In the genomic region with DNA sequence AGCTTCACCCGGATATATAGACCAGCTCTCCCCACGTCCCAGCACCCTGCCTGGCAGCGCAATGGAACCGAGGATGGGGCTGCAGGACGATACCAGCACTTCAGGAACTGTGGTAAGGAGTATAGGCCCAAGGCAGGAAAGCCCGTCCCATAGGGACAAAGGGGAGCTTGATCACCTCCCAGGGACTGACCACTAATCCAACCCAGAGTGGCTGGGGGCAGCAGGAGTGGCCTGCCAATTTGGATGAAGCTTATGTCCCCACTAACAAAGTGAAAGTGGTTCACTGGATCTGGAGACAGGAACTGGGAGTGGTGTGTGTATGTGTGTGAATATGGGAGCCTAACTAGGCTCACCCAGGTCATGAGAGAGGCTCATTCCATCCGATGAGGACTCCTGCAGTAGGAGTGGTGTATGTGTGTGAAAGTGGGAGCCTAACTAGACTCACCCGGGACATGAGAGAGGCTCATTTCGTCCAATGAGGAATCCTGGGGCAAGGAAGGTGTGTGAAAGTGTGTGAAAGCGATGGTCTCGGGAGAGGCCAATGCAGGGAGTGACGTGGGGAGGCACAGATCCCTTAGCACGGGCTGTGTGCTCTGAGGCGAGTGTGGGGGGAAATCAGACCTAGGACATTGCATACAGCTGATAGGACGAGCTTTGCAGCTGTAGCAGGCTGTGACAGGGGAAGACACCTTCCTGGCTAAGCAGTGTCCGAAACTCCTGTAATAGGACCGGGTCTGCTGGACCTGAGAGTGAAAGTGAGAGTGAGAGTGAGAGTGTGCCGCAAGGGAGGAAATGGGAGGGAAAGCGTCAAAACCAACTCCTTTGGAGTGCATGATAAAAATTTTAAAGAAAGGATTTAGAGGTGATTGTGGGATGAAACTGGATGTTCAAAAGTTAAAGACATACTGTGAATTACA, we compare ENCODE assay signal across 7 cellular contexts. TPM values are rescaled to one million over a fixed set of nuclear protein-coding genes. Genes with fewer than 3 reads are reported as not detected.
DNase-seq lines count a peak whose midpoint lies in the region; ATAC-seq, FAIRE-seq and TF ChIP-seq lines count a peak whose summit lies in the region.

No MANE protein-coding gene starts in this region.

- TF ChIP-seq EP300 in HepG2 (IDR thresholded peaks at IDR 0.05; ENCODE audit: low read depth in 2 of 2, low read length in 2 of 2) (no peak), HepG2 (CRISPR knock-in tag; IDR thresholded peaks at IDR 0.05; ENCODE audit: borderline replicate concordance) (no peak)

- H3K27ac ChIP-seq in SJSA1 (peak overlapping the region; percentile 81), coronary artery (peak overlapping the region; percentile 85 to 95), HepG2 (ENCODE audit: extremely low read length, insufficient read depth, low read length) (peak overlapping the region; percentile 0), temporal lobe (ENCODE audit: low read depth, low read length) (peak overlapping the region; percentile 99)

- H3K27me3 ChIP-seq in SJSA1 (replicated peaks) (no peaks in the 10 kb centered on the region), HepG2 (ENCODE audit: control insufficient read depth in 1 of 2, insufficient read depth in 2 of 2, low read length in 2 of 2) (no peaks in the 10 kb centered on the region; a peak in 1 of 5 replicates)

- H3K79me2 ChIP-seq in HepG2 (ENCODE audit: insufficient read depth, low read length) = no peaks in the 10 kb centered on the region

- intact Hi-C loops in HepG2 (cut with micrococcal nuclease; ENCODE audit: unreplicated experiment) = no loop called here

- FAIRE-seq in HepG2 (lab: Jason Lieb, UNC) = peak; percentile 48

- no TSS peak for BruUV-seq in HepG2 (replicated peaks; lab: Mats Ljungman, UMichigan)

- no peak for TF ChIP-seq RAD21 in HepG2 (CRISPR knock-in tag; IDR thresholded peaks at IDR 0.05)

- WGBS in HepG2 (ENCODE audit: low lambda C conversion rate) = under 1% methylated on average over 14 of the region's 19 CpGs

- H3K4me1 ChIP-seq in SJSA1 (replicated peaks) (peaks cover 40% of the 10 kb centered on the region), HepG2 (ENCODE audit: insufficient read depth, low read length) (peaks cover 24% of the 10 kb centered on the region)

- CTCF ChIA-PET in HepG2 (lab: Yijun Ruan, JAX; ENCODE audit: low intra/inter-chr PET ratio, low total read pairs) = no interaction called here

- peak overlapping the region; percentile 100 for H2AFZ ChIP-seq in HepG2 (ENCODE audit: low read length)

- in situ Hi-C loops in HepG2 (cut with HindIII; ENCODE audit: extremely low pct_ligation_motif_present, low pct_unique_long_range_greater_than_20kb) = no loop called here

- H3K4me2 ChIP-seq in HepG2 (ENCODE audit: low read depth, low read length) = peak overlapping the region; percentile 84

- H3K9ac ChIP-seq in HepG2 (ENCODE audit: insufficient read depth, low read depth, low read length) = peak overlapping the region; percentile 64; the same call in 1 of the 2 replicates

- TF ChIP-seq CTCF in coronary artery (IDR thresholded peaks at IDR 0.05) = no peak
- TF ChIP-seq CTCF in HepG2 (CRISPR knock-in tag; IDR thresholded peaks at IDR 0.05) = no peak

- H3K4me3 ChIP-seq in GM08714 (ENCODE audit: low read length) (peak overlapping the region; percentile 86), SJSA1 (peak overlapping the region; percentile 42), coronary artery (peak overlapping the region; percentile 85), HepG2 (replicated peaks in 1 of 3; ENCODE audit: insufficient read depth in 1 of 3, low read depth in 2 of 3, low read length in 3 of 3) (peak overlapping the region; percentile 74 to 82 (median 78))

- POLR2A ChIA-PET in HepG2 (lab: Yijun Ruan, JAX) = interaction anchor here (0.9 to 1.1 kb wide), 2 partner anchors 32 to 152 kb away, joined by 3 to 4 read pairs; a partner anchor contains a TSS

- no peak for TF ChIP-seq POLR2A in HepG2 (IDR thresholded peaks at IDR 0.05; ENCODE audit: insufficient read depth in 1 of 2, low read depth in 2 of 2, low read length in 2 of 2)

- H3K36me3 ChIP-seq in SJSA1 (no peaks in the 10 kb centered on the region), HepG2 (replicated peaks in 1 of 2; ENCODE audit: control insufficient read depth in 1 of 2, insufficient read depth in 2 of 2, low read length in 2 of 2) (no peaks in the 10 kb centered on the region)

- DNase-seq in SJSA1 (ENCODE audit: low read depth in 1 of 2, low spot score in 2 of 2) (peak; percentile 53 to 85), coronary artery (ENCODE audit: low spot score) (no peak), HepG2 (ENCODE audit: low spot score) (peak; percentile 18)

- H4K20me1 ChIP-seq in HepG2 (ENCODE audit: insufficient read depth, low read length) = no peaks in the 10 kb centered on the region

- H3K9me3 ChIP-seq in SJSA1 (replicated peaks) = peaks cover 3% of the 10 kb centered on the region
- no peaks in the 10 kb centered on the region for H3K9me3 ChIP-seq in HepG2 (ENCODE audit: low read length)

- ATAC-seq in GM21423 (IDR thresholded peaks at IDR 0.05; ENCODE audit: unreplicated experiment) (peak; percentile 90), HG03571 (IDR thresholded peaks at IDR 0.05; ENCODE audit: unreplicated experiment) (peak; percentile 92), HepG2 (peak; percentile 86)

RNA-seq across cellular contexts. Expression of a gene that starts 25.7 kb away (rescaled TPM):
- not detected in 2 replicates for total RNA-seq in SJSA1 (2014; rRNA removed; shearing (Covaris generic))
- total RNA-seq in HepG2 (2016; rRNA removed; fragmentation: Illumina TruSeq; extraction: Trizol) (not detected in 2 replicates), temporal lobe (0.25 TPM)
- not detected in 2 replicates for total RNA-seq in HepG2 (2016; cell fraction: cytosol; rRNA removed; fragmentation: Illumina TruSeq; extraction: Trizol; ENCODE audit: low read depth)
- total RNA-seq in HepG2 (2016; cell fraction: insoluble cytoplasmic fraction; rRNA removed; fragmentation: Illumina TruSeq; extraction: Trizol) = not detected in 2 replicates
- total RNA-seq in HepG2 (2016; cell fraction: membrane; rRNA removed; fragmentation: Illumina TruSeq; extraction: Trizol) = not detected in 2 replicates
- total RNA-seq in HepG2 (2016; cell fraction: nucleus; rRNA removed; fragmentation: Illumina TruSeq; extraction: Trizol) = not detected in 2 replicates
- polyA plus RNA-seq in HepG2 (2011; rRNA removed) = 0.07 TPM in 1 of 2 replicates, not detected in the other
- 0.04 TPM in 1 of 2 replicates, not detected in the other for polyA plus RNA-seq in HepG2 (2011; cell fraction: cytosol; rRNA removed)
- 0.13 and 0.29 TPM in 2 replicates for polyA plus RNA-seq in HepG2 (2011; cell fraction: nucleus; rRNA removed)
- 0.09 TPM in 1 of 2 replicates, not detected in the other for polyA plus RNA-seq in HepG2 (2012)
- polyA plus RNA-seq in HepG2 (2016; cell fraction: cytosol; fragmentation: Illumina TruSeq; extraction: Trizol; ENCODE audit: low read depth) = not detected in 2 replicates
- polyA plus RNA-seq in HepG2 (2016; cell fraction: insoluble cytoplasmic fraction; fragmentation: Illumina TruSeq; extraction: Trizol; ENCODE audit: low read depth) = not detected in 2 replicates
- not detected in 2 replicates for polyA plus RNA-seq in HepG2 (2016; cell fraction: membrane; fragmentation: Illumina TruSeq; extraction: Trizol; ENCODE audit: low read depth)
- polyA plus RNA-seq in HepG2 (2016; cell fraction: nucleus; fragmentation: Illumina TruSeq; extraction: Trizol; ENCODE audit: insufficient read depth, low read depth) = not detected in 2 replicates
- 72.8 TPM in 1 of 2 replicates, not detected in the other for polyA minus RNA-seq in HepG2 (2011; rRNA and poly(A)+ RNA removed; ENCODE audit: low replicate concordance)
- polyA minus RNA-seq in HepG2 (2011; cell fraction: cytosol; rRNA and poly(A)+ RNA removed) = not detected in 2 replicates
- not detected in 2 replicates for polyA minus RNA-seq in HepG2 (2011; cell fraction: nucleus; rRNA and poly(A)+ RNA removed)

RNA-seq across cellular contexts. Expression of a gene that starts 45.4 kb away (rescaled TPM):
- total RNA-seq in SJSA1 (2014; rRNA removed; shearing (Covaris generic)) = not detected in 2 replicates
- total RNA-seq in HepG2 (2016; rRNA removed; fragmentation: Illumina TruSeq; extraction: Trizol) = not detected in 2 replicates
- total RNA-seq in HepG2 (2016; cell fraction: cytosol; rRNA removed; fragmentation: Illumina TruSeq; extraction: Trizol; ENCODE audit: low read depth) = not detected in 2 replicates
- not detected in 2 replicates for total RNA-seq in HepG2 (2016; cell fraction: insoluble cytoplasmic fraction; rRNA removed; fragmentation: Illumina TruSeq; extraction: Trizol)
- not detected in 2 replicates for total RNA-seq in HepG2 (2016; cell fraction: membrane; rRNA removed; fragmentation: Illumina TruSeq; extraction: Trizol)
- total RNA-seq in HepG2 (2016; cell fraction: nucleus; rRNA removed; fragmentation: Illumina TruSeq; extraction: Trizol) = not detected in 2 replicates
- 0.09 TPM in 1 of 2 replicates, not detected in the other for polyA plus RNA-seq in HepG2 (2011; rRNA removed)
- not detected in 2 replicates for polyA plus RNA-seq in HepG2 (2011; cell fraction: cytosol; rRNA removed)
- 0.19 TPM in 1 of 2 replicates, not detected in the other for polyA plus RNA-seq in HepG2 (2011; cell fraction: nucleus; rRNA removed)
- not detected in 2 replicates for polyA plus RNA-seq in HepG2 (2012)
- not detected in 2 replicates for polyA plus RNA-seq in HepG2 (2016; cell fraction: cytosol; fragmentation: Illumina TruSeq; extraction: Trizol; ENCODE audit: low read depth)
- polyA plus RNA-seq in HepG2 (2016; cell fraction: insoluble cytoplasmic fraction; fragmentation: Illumina TruSeq; extraction: Trizol; ENCODE audit: low read depth) = not detected in 2 replicates
- polyA plus RNA-seq in HepG2 (2016; cell fraction: membrane; fragmentation: Illumina TruSeq; extraction: Trizol; ENCODE audit: low read depth) = not detected in 2 replicates
- not detected in 2 replicates for polyA plus RNA-seq in HepG2 (2016; cell fraction: nucleus; fragmentation: Illumina TruSeq; extraction: Trizol; ENCODE audit: insufficient read depth, low read depth)
- polyA minus RNA-seq in HepG2 (2011; rRNA and poly(A)+ RNA removed; ENCODE audit: low replicate concordance) = 3.4 TPM in 1 of 2 replicates, not detected in the other
- not detected in 2 replicates for polyA minus RNA-seq in HepG2 (2011; cell fraction: cytosol; rRNA and poly(A)+ RNA removed)
- 0.50 and 0.90 TPM in 2 replicates for polyA minus RNA-seq in HepG2 (2011; cell fraction: nucleus; rRNA and poly(A)+ RNA removed)
- total RNA-seq in temporal lobe = 0.25 TPM

RNA-seq across cellular contexts. Expression of a gene that starts 56.2 kb away (rescaled TPM):
- total RNA-seq in SJSA1 (2014; rRNA removed; shearing (Covaris generic)) = not detected in 2 replicates
- total RNA-seq in HepG2 (2016; rRNA removed; fragmentation: Illumina TruSeq; extraction: Trizol) (not detected in 2 replicates), temporal lobe (1.2 TPM)
- total RNA-seq in HepG2 (2016; cell fraction: cytosol; rRNA removed; fragmentation: Illumina TruSeq; extraction: Trizol; ENCODE audit: low read depth) = not detected in 2 replicates
- not detected in 2 replicates for total RNA-seq in HepG2 (2016; cell fraction: insoluble cytoplasmic fraction; rRNA removed; fragmentation: Illumina TruSeq; extraction: Trizol)
- total RNA-seq in HepG2 (2016; cell fraction: membrane; rRNA removed; fragmentation: Illumina TruSeq; extraction: Trizol) = not detected in 2 replicates
- total RNA-seq in HepG2 (2016; cell fraction: nucleus; rRNA removed; fragmentation: Illumina TruSeq; extraction: Trizol) = not detected in 2 replicates
- not detected in 2 replicates for polyA plus RNA-seq in HepG2 (2011; rRNA removed)
- not detected in 2 replicates for polyA plus RNA-seq in HepG2 (2011; cell fraction: cytosol; rRNA removed)
- polyA plus RNA-seq in HepG2 (2011; cell fraction: nucleus; rRNA removed) = not detected in 2 replicates
- not detected in 2 replicates for polyA plus RNA-seq in HepG2 (2012)
- polyA plus RNA-seq in HepG2 (2016; cell fraction: cytosol; fragmentation: Illumina TruSeq; extraction: Trizol; ENCODE audit: low read depth) = not detected in 2 replicates
- not detected in 2 replicates for polyA plus RNA-seq in HepG2 (2016; cell fraction: insoluble cytoplasmic fraction; fragmentation: Illumina TruSeq; extraction: Trizol; ENCODE audit: low read depth)
- not detected in 2 replicates for polyA plus RNA-seq in HepG2 (2016; cell fraction: membrane; fragmentation: Illumina TruSeq; extraction: Trizol; ENCODE audit: low read depth)
- polyA plus RNA-seq in HepG2 (2016; cell fraction: nucleus; fragmentation: Illumina TruSeq; extraction: Trizol; ENCODE audit: insufficient read depth, low read depth) = not detected in 2 replicates
- polyA minus RNA-seq in HepG2 (2011; rRNA and poly(A)+ RNA removed; ENCODE audit: low replicate concordance) = 5.8 TPM in 1 of 2 replicates, not detected in the other
- polyA minus RNA-seq in HepG2 (2011; cell fraction: cytosol; rRNA and poly(A)+ RNA removed) = not detected in 2 replicates
- not detected in 2 replicates for polyA minus RNA-seq in HepG2 (2011; cell fraction: nucleus; rRNA and poly(A)+ RNA removed)

RNA-seq across cellular contexts. Expression of a gene that starts 56.5 kb away (rescaled TPM):
- total RNA-seq in SJSA1 (2014; rRNA removed; shearing (Covaris generic)) = 0.08 TPM in 1 of 2 replicates, not detected in the other
- total RNA-seq in HepG2 (2016; rRNA removed; fragmentation: Illumina TruSeq; extraction: Trizol) = not detected in 2 replicates
- total RNA-seq in HepG2 (2016; cell fraction: cytosol; rRNA removed; fragmentation: Illumina TruSeq; extraction: Trizol; ENCODE audit: low read depth) = not detected in 2 replicates
- not detected in 2 replicates for total RNA-seq in HepG2 (2016; cell fraction: insoluble cytoplasmic fraction; rRNA removed; fragmentation: Illumina TruSeq; extraction: Trizol)
- not detected in 2 replicates for total RNA-seq in HepG2 (2016; cell fraction: membrane; rRNA removed; fragmentation: Illumina TruSeq; extraction: Trizol)
- total RNA-seq in HepG2 (2016; cell fraction: nucleus; rRNA removed; fragmentation: Illumina TruSeq; extraction: Trizol) = not detected in 2 replicates
- polyA plus RNA-seq in HepG2 (2011; rRNA removed) = 0.01 TPM in 2 replicates
- 0.01 TPM in 1 of 2 replicates, not detected in the other for polyA plus RNA-seq in HepG2 (2011; cell fraction: cytosol; rRNA removed)
- polyA plus RNA-seq in HepG2 (2011; cell fraction: nucleus; rRNA removed) = 0.02 TPM in 1 of 2 replicates, not detected in the other
- polyA plus RNA-seq in HepG2 (2012) = 0.08 TPM in 1 of 2 replicates, not detected in the other
- polyA plus RNA-seq in HepG2 (2016; cell fraction: cytosol; fragmentation: Illumina TruSeq; extraction: Trizol; ENCODE audit: low read depth) = not detected in 2 replicates
- not detected in 2 replicates for polyA plus RNA-seq in HepG2 (2016; cell fraction: insoluble cytoplasmic fraction; fragmentation: Illumina TruSeq; extraction: Trizol; ENCODE audit: low read depth)
- polyA plus RNA-seq in HepG2 (2016; cell fraction: membrane; fragmentation: Illumina TruSeq; extraction: Trizol; ENCODE audit: low read depth) = not detected in 2 replicates
- polyA plus RNA-seq in HepG2 (2016; cell fraction: nucleus; fragmentation: Illumina TruSeq; extraction: Trizol; ENCODE audit: insufficient read depth, low read depth) = not detected in 2 replicates
- polyA minus RNA-seq in HepG2 (2011; rRNA and poly(A)+ RNA removed; ENCODE audit: low replicate concordance) = 0.02 TPM in 1 of 2 replicates, not detected in the other
- polyA minus RNA-seq in HepG2 (2011; cell fraction: cytosol; rRNA and poly(A)+ RNA removed) = not detected in 2 replicates
- 0.26 and 0.37 TPM in 2 replicates for polyA minus RNA-seq in HepG2 (2011; cell fraction: nucleus; rRNA and poly(A)+ RNA removed)
- 0.25 TPM for total RNA-seq in temporal lobe

Comparison
In these comparisons a context has a peak if more than half of its experiments do, and no peak if none do; other contexts are left out.
1. H3K27ac ChIP-seq: peak in every context shown above with its lines; median percentile 99 in temporal lobe; 90 in coronary artery; 81 in SJSA1; 0 in HepG2.